Comparison of ENCODE assay signal across 9 cellular contexts in the genomic region with DNA sequence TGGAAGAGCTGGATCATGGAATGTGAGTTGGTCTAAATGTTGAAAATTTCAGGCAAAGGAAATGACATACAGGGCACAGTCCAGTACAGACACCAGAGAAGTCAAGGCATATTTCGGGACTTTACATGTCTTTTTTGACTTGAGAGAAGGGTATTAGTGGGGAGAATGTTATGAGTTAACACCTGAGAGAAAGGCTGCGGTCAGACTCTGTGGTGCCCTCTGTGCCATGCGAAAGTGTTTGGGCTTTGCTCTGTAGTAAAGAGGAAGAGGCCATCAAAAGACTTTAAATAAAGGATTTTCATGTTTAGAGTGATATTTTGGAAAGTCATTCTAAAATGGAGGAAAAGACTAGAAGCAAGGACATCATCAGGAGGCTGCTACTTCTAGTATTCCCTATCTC.
"Had no signal": no experiment of that assay in that cellular context is flagged by ENCODE, and none has a peak within 500 bp of the region (broad histone marks: within the 10 kb centered on the region; RNA-seq: fewer than 3 reads in every experiment).

No MANE protein-coding gene starts in this region.

- H3K9me3 ChIP-seq: HAP-1 had no signal

- H3K4me1 ChIP-seq: HAP-1 had no signal

- H3K27ac ChIP-seq: GM23248 had no signal

- H3K9ac ChIP-seq: GM23248 had no signal

- H3K4me3 ChIP-seq: GM23248, GM23338, HAP-1 had no signal

- H2AFZ ChIP-seq: GM23248, GM23338 had no signal

- DNase-seq: GM23248, GOT3, H7, H9, HCEC 1CT, HFFc6 had no signal

- H3K4me2 ChIP-seq: GM23338 had no signal

- ATAC-seq: GM23338, HCT116 had no signal

- H3K36me3 ChIP-seq: HAP-1 had no signal
